Comparison of ENCODE assay signal across 14 cellular contexts in genomic region chr5:43036409-43036808, GRCh38. TPM values are rescaled to one million over a fixed set of nuclear protein-coding genes. Genes with fewer than 3 reads are reported as not detected.
DNase-seq lines count a peak whose midpoint lies in the region; ATAC-seq, FAIRE-seq and TF ChIP-seq lines count a peak whose summit lies in the region.
"Had no signal": no experiment of that assay in that cellular context is flagged by ENCODE, and none has a peak within 500 bp of the region (broad histone marks: within the 10 kb centered on the region; RNA-seq: fewer than 3 reads in every experiment).

No MANE protein-coding gene starts in this region.

- peak overlapping the region; percentile 94 for H3K4me3 Mint-ChIP-seq in activated CD4-positive, alpha-beta T cell treated with anti-CD3 and anti-CD28 coated beads, Interleukin-2, amount 10 ng/mL, durations not matched to agents 7 days and 5 days

- peaks cover 31% of the 10 kb centered on the region for H3K36me3 Mint-ChIP-seq in activated CD4-positive, alpha-beta T cell treated with anti-CD3 and anti-CD28 coated beads, Interleukin-2, amount 10 ng/mL, durations not matched to agents 7 days and 5 days (ENCODE audit: low read depth)

- no peak for TF ChIP-seq POLR2A in K562 (conservative IDR thresholded peaks at IDR 0.05)

- H3K27ac ChIP-seq in PC-3 (ENCODE audit: low read length) (peak overlapping the region; percentile 90), K562 (ENCODE audit: extremely low read depth, low read depth, low read length) (no peak overlapping the region), psoas muscle (peak overlapping the region; percentile 96)
- H3K27ac ChIP-seq: parathyroid adenoma had no signal

- H3K9me2 ChIP-seq in PC-3 (replicated peaks; ENCODE audit: low read length) = no peaks in the 10 kb centered on the region

- H3K4me1 Mint-ChIP-seq in activated CD4-positive, alpha-beta T cell treated with anti-CD3 and anti-CD28 coated beads, Interleukin-2, amount 10 ng/mL, durations not matched to agents 7 days and 5 days = peaks cover 43% of the 10 kb centered on the region

- no peaks in the 10 kb centered on the region for H3K9me1 ChIP-seq in K562 (ENCODE audit: control insufficient read depth, insufficient read depth, low read length)

- H3K36me3 ChIP-seq in PC-3 (ENCODE audit: low read depth, low read length) (no peaks in the 10 kb centered on the region), K562 (ENCODE audit: control insufficient read depth, insufficient read depth, low read length) (no peaks in the 10 kb centered on the region), psoas muscle (ENCODE audit: insufficient read depth in 1 of 2, low read depth in 1 of 2) (no peaks in the 10 kb centered on the region)
- H3K36me3 ChIP-seq: thyroid gland had no signal

- peak overlapping the region; percentile 99 for H3K27ac Mint-ChIP-seq in activated CD4-positive, alpha-beta T cell treated with anti-CD3 and anti-CD28 coated beads, Interleukin-2, amount 10 ng/mL, durations not matched to agents 7 days and 5 days

- BruUV-seq in PC-3 (replicated peaks; lab: Mats Ljungman, UMichigan) (no TSS peak), K562 (replicated peaks; lab: Mats Ljungman, UMichigan) (no TSS peak)

- H3K4me2 ChIP-seq in PC-3 (ENCODE audit: low read length) (peak overlapping the region; percentile 96), K562 (ENCODE audit: insufficient read depth, low read length) (no peak overlapping the region)

- peaks cover 7% of the 10 kb centered on the region for H3F3A ChIP-seq in PC-3 (ENCODE audit: low read length, unreplicated experiment)

- H3K27me3 Mint-ChIP-seq in activated CD4-positive, alpha-beta T cell treated with anti-CD3 and anti-CD28 coated beads, Interleukin-2, amount 10 ng/mL, durations not matched to agents 7 days and 5 days = no peaks in the 10 kb centered on the region

- H3K9ac ChIP-seq in PC-3 (ENCODE audit: low read length) (peak overlapping the region; percentile 88), K562 (ENCODE audit: insufficient read depth in 1 of 2, low read depth in 2 of 2, low read length in 2 of 2) (no peak overlapping the region)
- H3K9ac ChIP-seq: parathyroid adenoma had no signal

- no peaks in the 10 kb centered on the region for H3K9me3 Mint-ChIP-seq in activated CD4-positive, alpha-beta T cell treated with anti-CD3 and anti-CD28 coated beads, Interleukin-2, amount 10 ng/mL, durations not matched to agents 7 days and 5 days

- peak overlapping the region; percentile 60; the same call in 1 of the 2 replicates for H2AFZ ChIP-seq in PC-3 (ENCODE audit: low read length)
- no peak overlapping the region for H2AFZ ChIP-seq in K562 (ENCODE audit: low read depth, low read length)
- H2AFZ ChIP-seq: parathyroid adenoma had no signal

- POLR2A ChIA-PET in activated CD4-positive, alpha-beta T cell treated with anti-CD3 and anti-CD28 coated beads, Interleukin-2, amount 10 ng/mL, durations not matched to agents 7 days and 5 days (lab: Charles Lee) = interaction anchor here (0.8 to 4.0 kb wide), 4 partner anchors 16 to 83 kb away, joined by 3 to 33 read pairs (median 7); no protein-coding TSS in a partner anchor
- POLR2A ChIA-PET in PC-3 (lab: Charles Lee; ENCODE audit: unreplicated experiment) = interaction anchor here (0.6 kb wide), 1 partner anchor 124 kb away, joined by 3 read pairs; no protein-coding TSS in a partner anchor
- POLR2A ChIA-PET in K562 (lab: Yijun Ruan, JAX) = interaction anchor here (2.5 kb wide), 1 partner anchor 28 kb away, joined by 7 read pairs; no protein-coding TSS in a partner anchor

- CTCF ChIA-PET in activated CD4-positive, alpha-beta T cell treated with anti-CD3 and anti-CD28 coated beads, Interleukin-2, amount 10 ng/mL, durations not matched to agents 7 days and 5 days (lab: Charles Lee) = interaction anchor here (0.6 to 4.8 kb wide), 4 partner anchors 9 to 42 kb away, joined by 6 to 70 read pairs (median 13); no protein-coding TSS in a partner anchor
- CTCF ChIA-PET in PC-3 (lab: Charles Lee) = interaction anchor here (0.6 to 2.0 kb wide), 2 partner anchors 125 to 128 kb away, joined by 7 to 11 read pairs; no protein-coding TSS in a partner anchor
- CTCF ChIA-PET in K562 (lab: Yijun Ruan, JAX; ENCODE audit: low intra/inter-chr PET ratio) = interaction anchor here (0.6 to 0.7 kb wide), 2 partner anchors 31 to 399 kb away, joined by 4 to 8 read pairs; no protein-coding TSS in a partner anchor

- no peak for TF ChIP-seq CTCF in PC-3 (conservative IDR thresholded peaks at IDR 0.05; ENCODE audit: low read depth, low read length)
- TF ChIP-seq CTCF in K562 (IDR thresholded peaks at IDR 0.05 in 2 of 3, conservative IDR thresholded peaks at IDR 0.05 in 1 of 3; ENCODE audit: insufficient read depth in 2 of 3, low read depth in 1 of 3, low read length in 3 of 3) = no peak
- TF ChIP-seq CTCF in psoas muscle (IDR thresholded peaks at IDR 0.05) = no peak

- TF ChIP-seq EP300 in K562 (IDR thresholded peaks at IDR 0.05; ENCODE audit: low read length) = no peak

- peaks cover 34% of the 10 kb centered on the region for H3K4me1 ChIP-seq in PC-3 (ENCODE audit: insufficient read depth, low read length)
- H3K4me1 ChIP-seq in K562 (replicated peaks in 1 of 2; ENCODE audit: control insufficient read depth in 2 of 2, insufficient read depth in 2 of 2, low read length in 2 of 2) = peaks cover 0 to 21% of the 10 kb centered on the region in 2 experiments; a peak in 4 of 5 replicates
- H3K4me1 ChIP-seq in psoas muscle = peaks cover 21% of the 10 kb centered on the region
- H3K4me1 ChIP-seq: parathyroid adenoma had no signal

- 26% methylated on average over 1 of the region's 1 CpG for WGBS in K562 (ENCODE audit: insufficient coverage, low coverage, missing lambda C conversion rate)
- WGBS in psoas muscle, 3 donors = 70 to 86% (median 80%) methylated on average over 1 of the region's 1 CpG

- H3K79me2 ChIP-seq in PC-3 (ENCODE audit: low read length) (peaks cover 80% of the 10 kb centered on the region), K562 (ENCODE audit: control insufficient read depth, insufficient read depth, low read length) (peaks cover 64% of the 10 kb centered on the region)
- H3K79me2 ChIP-seq: parathyroid adenoma had no signal

- no peaks in the 10 kb centered on the region for H3K27me3 ChIP-seq in PC-3 (ENCODE audit: low read length)
- H3K27me3 ChIP-seq in K562 (ENCODE audit: control insufficient read depth in 2 of 2, insufficient read depth in 2 of 2, low read length in 2 of 2) = no peaks in the 10 kb centered on the region
- no peaks in the 10 kb centered on the region for H3K27me3 ChIP-seq in psoas muscle (ENCODE audit: insufficient read depth in 3 of 3, low read length in 2 of 3)

- no peak for DNase-seq in activated CD4-positive, alpha-beta T cell treated with anti-CD3 and anti-CD28 coated beads, Interleukin-2, amount 10 ng/mL, durations not matched to agents 7 days and 5 days
- no peak for DNase-seq in activated CD4-positive, alpha-beta T cell treated with anti-CD3 and anti-CD28 coated beads, Interleukin-2, amount 50 U/mL, for 48 hours
- no peak for DNase-seq in PC-3
- no peak for DNase-seq in K562 (ENCODE audit: extremely low read depth in 1 of 4, low spot score in 3 of 4)
- no peak for DNase-seq in psoas muscle
- DNase-seq in iPS-NIHi7 (ENCODE audit: extremely low spot score) = no peak
- DNase-seq: mesenchymal stem cell; NCI-H226; stimulated activated CD4-positive, alpha-beta T cell treated with anti-CD3 and anti-CD28 coated beads, Interleukin-12 subunit alpha, Interleukin-12 subunit beta, amount 100 ng/mL, for 4 hours; thyroid gland had no signal

- TF ChIP-seq RAD21 in K562 (CRISPR knock-in tag; conservative IDR thresholded peaks at IDR 0.05 in 1 of 2, IDR thresholded peaks at IDR 0.05 in 1 of 2) = no peak

- FAIRE-seq in K562 (lab: Jason Lieb, UNC) = no peak
- FAIRE-seq: colon had no signal

- H3K9me3 ChIP-seq in PC-3 (ENCODE audit: low read length) (no peaks in the 10 kb centered on the region), K562 (replicated peaks; ENCODE audit: control insufficient read depth, insufficient read depth, low read depth, low read length) (peaks cover 2% of the 10 kb centered on the region; the same call in 1 of the 2 replicates), psoas muscle (no peaks in the 10 kb centered on the region)
- H3K9me3 ChIP-seq: thyroid gland had no signal

- H3K4me3 ChIP-seq in PC-3 (ENCODE audit: low read length) = peak overlapping the region; percentile 70
- H3K4me3 ChIP-seq in K562 = no peak overlapping the region
- no peak overlapping the region for H3K4me3 ChIP-seq in psoas muscle
- H3K4me3 ChIP-seq: thyroid gland had no signal

- intact Hi-C loops in PC-3 (cut with micrococcal nuclease) (no loop called here), K562 (cut with micrococcal nuclease) (no loop called here), psoas muscle (cut with DNase I) (no loop called here)

- in situ Hi-C loops in K562 (cut with MboI) = no loop called here

- no peak for ATAC-seq in PC-3
- no peak for ATAC-seq in K562
- no peak for ATAC-seq in psoas muscle
- ATAC-seq in GM21381 (IDR thresholded peaks at IDR 0.05; ENCODE audit: unreplicated experiment) = no peak
- no peak for ATAC-seq in GM18519 (IDR thresholded peaks at IDR 0.05; ENCODE audit: low FRiP score, unreplicated experiment)

- H4K20me1 ChIP-seq in PC-3 (ENCODE audit: low read length) (no peaks in the 10 kb centered on the region), K562 (replicated peaks; ENCODE audit: control insufficient read depth, insufficient read depth, low read length) (no peaks in the 10 kb centered on the region)

RNA-seq across cellular contexts. Expression of gene ANXA2R, which starts 3.7 kb away (rescaled TPM):
- 10 to 100 TPM; 29.5 to 32.0 TPM for total RNA-seq in activated CD4-positive, alpha-beta T cell treated with anti-CD3 and anti-CD28 coated beads, Interleukin-2, amount 10 ng/mL, durations not matched to agents 7 days and 5 days
- total RNA-seq in PC-3 (2014; rRNA removed) (4.8 and 8.9 TPM in 2 replicates), K562 (2014; rRNA removed) (3.4 and 3.5 TPM in 2 replicates), K562 (2014; rRNA removed; fragmentation: Illumina TruSeq; extraction: Trizol) (2.8 and 3.4 TPM in 2 replicates), K562 (2015; rRNA removed; fragmentation: Illumina TruSeq; extraction: Trizol) (3.4 and 3.5 TPM in 2 replicates), K562 (2021) (3.9 and 4.3 TPM in 2 replicates), psoas muscle (1 to 10 TPM in 1 of 4 donors, under 1 TPM in 3; 0.46 to 1.6 (median 0.78) TPM)
- 22.1 and 27.2 TPM in 2 replicates for total RNA-seq in K562 (2011; cell fraction: chromatin; rRNA removed; ENCODE audit: low replicate concordance)
- total RNA-seq in K562 (2011; cell fraction: nucleolus; rRNA removed) = 17.0 and 20.7 TPM in 2 replicates
- 21.3 and 21.4 TPM in 2 replicates for total RNA-seq in K562 (2011; cell fraction: nucleoplasm; rRNA removed)
- polyA plus RNA-seq in K562 (2011; rRNA removed) (2.3 and 2.7 TPM in 2 replicates), K562 (2014; fragmentation: Illumina TruSeq; extraction: Trizol) (2.3 and 3.4 TPM in 2 replicates), K562 (2014; fragmentation: Nextera tagmentation; extraction: Ambion mirVana) (1 to 10 TPM; 2.1 to 3.5 TPM), K562 (2014; rRNA removed) (4.8 and 7.5 TPM in 2 replicates), psoas muscle (1 to 10 TPM in 2 of 3 donors, under 1 TPM in 1; 0.66 to 2.7 (median 1.8) TPM)
- 2.6 and 3.1 TPM in 2 replicates for polyA plus RNA-seq in K562 (2011; cell fraction: cytosol; rRNA removed)
- polyA plus RNA-seq in K562 (2011; cell fraction: nucleus; rRNA removed) = 6.1 and 8.3 TPM in 2 replicates
- 3.4 and 6.0 TPM in 2 replicates for polyA plus RNA-seq in K562 (2012)
- polyA minus RNA-seq in K562 (2011; rRNA and poly(A)+ RNA removed) = 5.8 and 6.1 TPM in 2 replicates
- polyA minus RNA-seq in K562 (2011; cell fraction: cytosol; rRNA and poly(A)+ RNA removed) = 0.48 and 1.8 TPM in 2 replicates
- polyA minus RNA-seq in K562 (2011; cell fraction: nucleus; rRNA and poly(A)+ RNA removed) = 15.4 and 18.3 TPM in 2 replicates
